In genomic region chr3:186152889-186153292, GRCh38 we compare ENCODE assay signal across 1 cellular context.
TF ChIP-seq lines count a peak whose summit lies in the region.

No MANE protein-coding gene starts in this region.

TF ChIP-seq in GM12878, 131 proteins besides CTCF, POLR2A, EP300 and RAD21 (continued from another document and continues in another):
- TF ChIP-seq HDAC6 (IDR thresholded peaks at IDR 0.05; ENCODE audit: unreplicated experiment) (no peak), NFIC (IDR thresholded peaks at IDR 0.05; ENCODE audit: low read depth, low read length) (peak; percentile 90), SKIL (IDR thresholded peaks at IDR 0.05; ENCODE audit: low read depth, poor library complexity, severe bottlenecking) (peak; percentile 38), TARDBP (IDR thresholded peaks at IDR 0.05; ENCODE audit: borderline replicate concordance) (no peak), PRDM15 (CRISPR knock-in tag; IDR thresholded peaks at IDR 0.05) (no peak), NBN (IDR thresholded peaks at IDR 0.05) (peak; percentile 66), MLLT1 (IDR thresholded peaks at IDR 0.05) (no peak), MXI1 (IDR thresholded peaks at IDR 0.05; ENCODE audit: low read depth, low read length) (no peak), CUX1 (IDR thresholded peaks at IDR 0.05; ENCODE audit: insufficient replicate concordance, low read depth, low read length) (no peak), IKZF1 (conservative IDR thresholded peaks at IDR 0.05) (peak; percentile 75), MTA3 (IDR thresholded peaks at IDR 0.05; ENCODE audit: borderline replicate concordance, low read length) (peak; percentile 63; the same call in 1 of the 2 replicates), NRF1 (conservative IDR thresholded peaks at IDR 0.05; ENCODE audit: low read depth, low read length) (no peak), GABPA (IDR thresholded peaks at IDR 0.05; ENCODE audit: low read depth) (peak; percentile 64), TCF7 (IDR thresholded peaks at IDR 0.05; ENCODE audit: borderline replicate concordance) (no peak; the same call in 1 of the 2 replicates), MYC (IDR thresholded peaks at IDR 0.05; ENCODE audit: insufficient read depth, insufficient read length, insufficient replicate concordance, low read length, severe bottlenecking) (no peak), RELA (IDR thresholded peaks at IDR 0.05; ENCODE audit: borderline replicate concordance, partially characterized antibody) (no peak), NR2F1 (conservative IDR thresholded peaks at IDR 0.05) (peak; percentile 58), NR2C1 (IDR thresholded peaks at IDR 0.05) (peak; percentile 23; the same call in 1 of the 2 replicates), E4F1 (IDR thresholded peaks at IDR 0.05; ENCODE audit: borderline replicate concordance, partially characterized antibody) (no peak), ATF2 (IDR thresholded peaks at IDR 0.05; ENCODE audit: low read length) (peak; percentile 90), ATF7 (IDR thresholded peaks at IDR 0.05; ENCODE audit: low read depth) (peak; percentile 81), ZNF217 (IDR thresholded peaks at IDR 0.05) (no peak), ETV6 (conservative IDR thresholded peaks at IDR 0.05 in 1 of 2, IDR thresholded peaks at IDR 0.05 in 1 of 2; ENCODE audit: borderline replicate concordance in 1 of 2, low read depth in 1 of 2) (peak in 1 of 2 experiments; percentile 89; a peak in 2 of 4 replicates), CHD2 (IDR thresholded peaks at IDR 0.05; ENCODE audit: borderline replicate concordance, low read depth, low read length) (no peak), MEF2B (IDR thresholded peaks at IDR 0.05; ENCODE audit: partially characterized antibody, poor library complexity, severe bottlenecking) (peak; percentile 69), ZBTB40 (IDR thresholded peaks at IDR 0.05; ENCODE audit: borderline replicate concordance) (peak; percentile 63; the same call in 1 of the 2 replicates), EED (IDR thresholded peaks at IDR 0.05; ENCODE audit: low read depth) (peak; percentile 46; the same call in 1 of the 2 replicates), CEBPB (IDR thresholded peaks at IDR 0.05; ENCODE audit: borderline replicate concordance in 1 of 2, low read depth in 2 of 2, low read length in 2 of 2) (peak in 1 of 2 experiments; percentile 56; a peak in 1 of 4 replicates), RCOR1 (conservative IDR thresholded peaks at IDR 0.05; ENCODE audit: low read depth, low read length) (0 out of 2 replicates have a peak, but pooled peaks have one; percentile 35), YBX1 (IDR thresholded peaks at IDR 0.05) (no peak)
